1 cellular context compared by ENCODE assay signal in genomic region chr9:128688501-128689292, GRCh38.
TF ChIP-seq lines count a peak whose summit lies in the region.

SET (plus strand) TSS chr9:128689222; CDS start chr9:128689583, 361 bp downstream.

TF ChIP-seq in GM12878, 131 proteins besides CTCF, POLR2A, EP300 and RAD21 (continued from another document):
- TF ChIP-seq CEBPZ (IDR thresholded peaks at IDR 0.05; ENCODE audit: low read depth, low read length), result no peak
- no peak for TF ChIP-seq IRF5 (IDR thresholded peaks at IDR 0.05; ENCODE audit: borderline replicate concordance)
- peak; percentile 86 for TF ChIP-seq IKZF1 (conservative IDR thresholded peaks at IDR 0.05)
- TF ChIP-seq ZZZ3 (IDR thresholded peaks at IDR 0.05; ENCODE audit: control insufficient read depth, insufficient read length, low read depth), result no peak
- TF ChIP-seq POLR2AphosphoS2 (IDR thresholded peaks at IDR 0.05; ENCODE audit: low read depth, low read length), result peak; percentile 70; the same call in 1 of the 2 replicates
- TF ChIP-seq SRF (IDR thresholded peaks at IDR 0.05; ENCODE audit: low read depth in 2 of 2, low read length in 2 of 2), result peak in 1 of 2 experiments; percentile 5; a peak in 1 of 4 replicates
- peak; percentile 63 for TF ChIP-seq NRF1 (conservative IDR thresholded peaks at IDR 0.05; ENCODE audit: low read depth, low read length)
- TF ChIP-seq BACH1 (IDR thresholded peaks at IDR 0.05; ENCODE audit: borderline replicate concordance), result peak; percentile 75; the same call in 1 of the 2 replicates
- TF ChIP-seq GATAD2B (conservative IDR thresholded peaks at IDR 0.05; ENCODE audit: low read depth), result peak; percentile 82
- TF ChIP-seq IRF3 (IDR thresholded peaks at IDR 0.05), result no peak
- TF ChIP-seq MAX (IDR thresholded peaks at IDR 0.05; ENCODE audit: low read depth, low read length), result peak; percentile 59; the same call in 1 of the 2 replicates
- TF ChIP-seq E2F8 (IDR thresholded peaks at IDR 0.05; ENCODE audit: low read depth, partially characterized antibody), result no peak
- TF ChIP-seq ZNF217 (IDR thresholded peaks at IDR 0.05), result peak; percentile 54; the same call in 1 of the 2 replicates
- peak; percentile 42; the same call in 1 of the 2 replicates for TF ChIP-seq ATF3 (IDR thresholded peaks at IDR 0.05; ENCODE audit: borderline replicate concordance, extremely low read depth, low read depth, low read length)
- peak; percentile 92 for TF ChIP-seq USF1 (IDR thresholded peaks at IDR 0.05; ENCODE audit: borderline replicate concordance, extremely low read length, insufficient read depth, low read depth, low read length)
- peak; percentile 51 for TF ChIP-seq MXI1 (IDR thresholded peaks at IDR 0.05; ENCODE audit: low read depth, low read length)
- TF ChIP-seq NR2F1 (conservative IDR thresholded peaks at IDR 0.05), result peak; percentile 53
- TF ChIP-seq LARP7 (IDR thresholded peaks at IDR 0.05), result peak; percentile 71
- peak; percentile 32; the same call in 1 of the 2 replicates for TF ChIP-seq HCFC1 (IDR thresholded peaks at IDR 0.05; ENCODE audit: low read length)
- TF ChIP-seq POLR2AphosphoS5 (IDR thresholded peaks at IDR 0.05; ENCODE audit: low read length), result peak; percentile 70; the same call in 1 of the 2 replicates
- TF ChIP-seq SPI1 (IDR thresholded peaks at IDR 0.05; ENCODE audit: borderline replicate concordance, insufficient read depth, low read depth, low read length), result no peak
- TF ChIP-seq SP1 (IDR thresholded peaks at IDR 0.05; ENCODE audit: low read depth, low read length), result peak; percentile 47
- peak; percentile 67 for TF ChIP-seq ZNF687 (IDR thresholded peaks at IDR 0.05)
- TF ChIP-seq DPF2 (IDR thresholded peaks at IDR 0.05), result peak; percentile 78
- TF ChIP-seq YY1 (IDR thresholded peaks at IDR 0.05; ENCODE audit: low read depth, low read length), result peak; percentile 86
- 0 out of 2 replicates have a peak, but pooled peaks have one; percentile 47 for TF ChIP-seq RB1 (IDR thresholded peaks at IDR 0.05; ENCODE audit: borderline replicate concordance)
- TF ChIP-seq ZBTB33 (IDR thresholded peaks at IDR 0.05), result peak; percentile 94; the same call in 1 of the 2 replicates
- TF ChIP-seq TAF1 (IDR thresholded peaks at IDR 0.05; ENCODE audit: borderline replicate concordance, low read depth, low read length), result peak; percentile 52; the same call in 1 of the 2 replicates
- TF ChIP-seq MYC (IDR thresholded peaks at IDR 0.05; ENCODE audit: insufficient read depth, insufficient read length, insufficient replicate concordance, low read length, severe bottlenecking), result peak; percentile 42
- no peak for TF ChIP-seq ELK1 (IDR thresholded peaks at IDR 0.05; ENCODE audit: low read depth, low read length)
- peak; percentile 62 to 89; a peak in 3 of 4 replicates for TF ChIP-seq BHLHE40 (IDR thresholded peaks at IDR 0.05; ENCODE audit: borderline replicate concordance in 1 of 2, low read depth in 2 of 2, low read length in 1 of 2)
- TF ChIP-seq ZBTB11 (CRISPR knock-in tag; IDR thresholded peaks at IDR 0.05), result no peak
